ENCODE assay signal across 19 cellular contexts in genomic region chr11:60919956-60920355, GRCh38. TPM values are rescaled to one million over a fixed set of nuclear protein-coding genes. Genes with fewer than 3 reads are reported as not detected.
DNase-seq lines count a peak whose midpoint lies in the region; ATAC-seq and TF ChIP-seq lines count a peak whose summit lies in the region.
"Had no signal": no experiment of that assay in that cellular context is flagged by ENCODE, and none has a peak within 500 bp of the region (broad histone marks: within the 10 kb centered on the region; RNA-seq: fewer than 3 reads in every experiment).

No MANE protein-coding gene starts in this region.

- H3K27ac ChIP-seq in GM23248 (no peak overlapping the region), caudate nucleus (ENCODE audit: low read depth, low read length) (peak overlapping the region; percentile 2), esophagus squamous epithelium (peak overlapping the region; percentile 77 to 96 (median 91)), osteoblast (ENCODE audit: low read depth, low read length) (no peak overlapping the region), heart right ventricle (no peak overlapping the region)

- H3K9me3 ChIP-seq in GM23248 (ENCODE audit: low read depth) (no peaks in the 10 kb centered on the region), esophagus squamous epithelium (no peaks in the 10 kb centered on the region), osteoblast (ENCODE audit: low read depth, low read length) (no peaks in the 10 kb centered on the region), heart right ventricle (no peaks in the 10 kb centered on the region)

- H3K79me2 ChIP-seq in GM23248 (ENCODE audit: insufficient read depth) (peaks cover 48% of the 10 kb centered on the region), osteoblast (ENCODE audit: insufficient read depth, low read length) (peaks cover 27% of the 10 kb centered on the region)

- DNase-seq in GM23248 (peak; percentile 12), caudate nucleus (lab: John Stamatoyannopoulos, UW) (peak in 1 of 61 donors; percentile 71), esophagus squamous epithelium (lab: John Stamatoyannopoulos, UW) (no peak), osteoblast (ENCODE audit: insufficient read length, low spot score, missing footprints) (peak; percentile 87), heart right ventricle (no peak), NK-92 (lab: John Stamatoyannopoulos, UW; ENCODE audit: unreplicated experiment) (no peak)
- DNase-seq in stimulated activated CD4-positive, alpha-beta T cell treated with anti-CD3 and anti-CD28 coated beads, Interleukin-4, amount 100 ng/mL, for 4 hours = no peak
- DNase-seq: CD8-positive, alpha-beta T cell; DMS79 treated with DMSO at 0.1 percent for 48 hours; GF-D8; GOT3; KG1; NCI-H1092; NCI-H2227 treated with DMSO at 0.1 percent for 48 hours; NCI-H524 treated with DMSO at 0.1 percent for 48 hours; NK-92 treated with Interleukin-12 subunit alpha and Interleukin-12 subunit beta, amount 100 ng/mL, for 24 hours had no signal

- no peaks in the 10 kb centered on the region; the same call in 1 of the 2 replicates for H3F3A ChIP-seq in GM23248 (ENCODE audit: insufficient read depth)

- H4K20me1 ChIP-seq in GM23248 (ENCODE audit: insufficient read depth) = no peaks in the 10 kb centered on the region
- H4K20me1 ChIP-seq in osteoblast (ENCODE audit: insufficient read depth, low read length) = peaks cover 3% of the 10 kb centered on the region

- intact Hi-C loops in esophagus squamous epithelium (cut with DNase I) = no loop called here
- intact Hi-C loops in heart right ventricle (cut with DNase I) = loop anchor here in 4 of 10 donors (5.0 to 10.0 kb wide), 4 partner anchors 32 to 215 kb away; partner anchors contain the start of gene SLC15A3 (in 2 of the 4)

- H3K9ac ChIP-seq in GM23248 = no peak overlapping the region

- H3K36me3 ChIP-seq in GM23248 (ENCODE audit: low read depth) = no peaks in the 10 kb centered on the region
- peaks cover 31 to 42% (median 32%) of the 10 kb centered on the region in 3 donors for H3K36me3 ChIP-seq in esophagus squamous epithelium
- peaks cover 11% of the 10 kb centered on the region for H3K36me3 ChIP-seq in osteoblast (ENCODE audit: insufficient read depth, low read length)
- H3K36me3 ChIP-seq in heart right ventricle = peaks cover 0 to 48% (median 32%) of the 10 kb centered on the region in 9 donors

- ATAC-seq in HG03342 (IDR thresholded peaks at IDR 0.05; ENCODE audit: unreplicated experiment) (no peak), heart right ventricle (no peak)
- ATAC-seq: CD8-positive, alpha-beta T cell had no signal

- H2AFZ ChIP-seq in GM23248 (no peak overlapping the region), osteoblast (ENCODE audit: low read length) (no peak overlapping the region)

- TF ChIP-seq POLR2A in esophagus squamous epithelium (IDR thresholded peaks at IDR 0.05) = no peak

- H3K9me2 ChIP-seq in GM23248 (ENCODE audit: insufficient read depth) = no peaks in the 10 kb centered on the region

- H3K4me1 ChIP-seq in GM23248 (ENCODE audit: insufficient read depth) (peaks cover 15% of the 10 kb centered on the region; the same call in 1 of the 2 replicates), esophagus squamous epithelium (peaks cover 54 to 80% (median 57%) of the 10 kb centered on the region in 3 donors), osteoblast (ENCODE audit: insufficient read depth, low read length) (peaks cover 21% of the 10 kb centered on the region), heart right ventricle (peaks cover 10 to 72% (median 60%) of the 10 kb centered on the region in 9 donors)

- TF ChIP-seq CTCF in esophagus squamous epithelium (IDR thresholded peaks at IDR 0.05) = no peak
- TF ChIP-seq CTCF in osteoblast (IDR thresholded peaks at IDR 0.05; ENCODE audit: extremely low read depth, low read depth, low read length) = no peak
- no peak for TF ChIP-seq CTCF in heart right ventricle (IDR thresholded peaks at IDR 0.05)

- H3K27me3 ChIP-seq in GM23248 (replicated peaks; ENCODE audit: insufficient read depth) = no peaks in the 10 kb centered on the region
- H3K27me3 ChIP-seq in esophagus squamous epithelium = peaks cover 0 to 12% (median 0%) of the 10 kb centered on the region in 4 donors
- no peaks in the 10 kb centered on the region for H3K27me3 ChIP-seq in osteoblast (ENCODE audit: insufficient read depth, low read length)
- peaks cover 0 to 17% (median 5%) of the 10 kb centered on the region in 7 donors for H3K27me3 ChIP-seq in heart right ventricle

- H3K4me2 ChIP-seq in GM23248 (ENCODE audit: unreplicated experiment) (no peak overlapping the region), osteoblast (ENCODE audit: insufficient read depth, low read length) (no peak overlapping the region)

- in situ Hi-C loops in GM23248 (cut with MboI) = no loop called here

- H3K4me3 ChIP-seq in GM23248 (no peak overlapping the region), esophagus squamous epithelium (no peak overlapping the region), osteoblast (ENCODE audit: insufficient read depth, low read length) (no peak overlapping the region), heart right ventricle (no peak overlapping the region)

- WGBS in GM23248 (ENCODE audit: low coverage in 1 of 2, low lambda C conversion rate in 2 of 2, missing lambda C conversion rate in 2 of 2), 2 experiments = 67 to 69% methylated on average over 2 of the region's 2 CpGs
- WGBS in esophagus squamous epithelium, 2 donors = 17 to 26% methylated on average over 2 of the region's 2 CpGs
- 47 to 58% methylated on average over 2 of the region's 2 CpGs for WGBS in heart right ventricle, 2 donors

RNA-seq across cellular contexts. Expression of gene TMEM132A, which starts 4.3 kb away (rescaled TPM):
- 27.2 and 28.2 TPM in 2 replicates for total RNA-seq in GM23248 (2014; rRNA removed; shearing (Covaris generic))
- polyA plus RNA-seq in GM23248 (2016; fragmentation: Nextera tagmentation; extraction: Ambion mirVana) (10.1 and 12.2 TPM in 2 replicates), heart right ventricle (10 to 100 TPM; 10.0 to 16.4 TPM)
- total RNA-seq in esophagus squamous epithelium (10 to 100 TPM; 11.8 to 52.7 (median 17.8) TPM), osteoblast (12.1 and 19.5 TPM in 2 replicates), heart right ventricle (10 to 100 TPM in 2 of 10 donors, 1 to 10 TPM in 8; 3.7 to 12.9 (median 6.5) TPM)
- total RNA-seq: CD8-positive, alpha-beta T cell had no signal

RNA-seq across cellular contexts. Expression of gene TMEM109, which starts 6.0 kb away (rescaled TPM):
- 27.2 and 35.9 TPM in 2 replicates for total RNA-seq in GM23248 (2014; rRNA removed; shearing (Covaris generic))
- polyA plus RNA-seq in GM23248 (2016; fragmentation: Nextera tagmentation; extraction: Ambion mirVana) (95.2 and 97.9 TPM in 2 replicates), heart right ventricle (100 to 1,000 TPM in 1 of 2 donors, 10 to 100 TPM in 1; 53.3 to 121 TPM)
- total RNA-seq in esophagus squamous epithelium (100 to 1,000 TPM in 1 of 4 donors, 10 to 100 TPM in 3; 66.7 to 115 (median 89.0) TPM), osteoblast (36.6 and 38.6 TPM in 2 replicates), heart right ventricle (100 to 1,000 TPM in 2 of 10 donors, 10 to 100 TPM in 8; 78.6 to 115 (median 92.7) TPM)

RNA-seq across cellular contexts. Expression of gene PRPF19, which starts 13.6 kb away (rescaled TPM):
- 47.9 and 58.9 TPM in 2 replicates for total RNA-seq in GM23248 (2014; rRNA removed; shearing (Covaris generic))
- polyA plus RNA-seq in GM23248 (2016; fragmentation: Nextera tagmentation; extraction: Ambion mirVana) (17.4 and 19.1 TPM in 2 replicates), heart right ventricle (10 to 100 TPM; 50.3 to 53.0 TPM)
- total RNA-seq in esophagus squamous epithelium (10 to 100 TPM; 65.0 to 90.2 (median 84.1) TPM), osteoblast (39.8 and 46.0 TPM in 2 replicates), heart right ventricle (10 to 100 TPM; 32.0 to 49.7 (median 39.4) TPM)

RNA-seq across cellular contexts. Expression of gene SLC15A3, which starts 32.0 kb away (rescaled TPM):
- 0.51 and 2.2 TPM in 2 replicates for total RNA-seq in GM23248 (2014; rRNA removed; shearing (Covaris generic))
- polyA plus RNA-seq in GM23248 (2016; fragmentation: Nextera tagmentation; extraction: Ambion mirVana) (1.1 and 1.5 TPM in 2 replicates), heart right ventricle (10 to 100 TPM; 21.3 to 36.9 TPM)
- total RNA-seq in esophagus squamous epithelium (10 to 100 TPM in 2 of 4 donors, 1 to 10 TPM in 2; 4.0 to 11.5 (median 7.9) TPM), osteoblast (10.9 and 13.0 TPM in 2 replicates), heart right ventricle (10 to 100 TPM in 9 of 10 donors, 1 to 10 TPM in 1; 9.5 to 52.4 (median 18.5) TPM)
- total RNA-seq: A673, MCF 10A had no signal

RNA-seq across cellular contexts. Expression of gene CD6, which starts 51.5 kb away (rescaled TPM):
- total RNA-seq in GM23248 (2014; rRNA removed; shearing (Covaris generic)) = not detected in 2 replicates
- polyA plus RNA-seq in GM23248 (2016; fragmentation: Nextera tagmentation; extraction: Ambion mirVana) = not detected in 2 replicates
- 1 to 10 TPM in 3 of 4 donors, under 1 TPM in 1; 0.79 to 4.4 (median 1.4) TPM for total RNA-seq in esophagus squamous epithelium
- total RNA-seq in osteoblast = not detected in 2 replicates
- total RNA-seq in heart right ventricle = 1 to 10 TPM in 2 of 10 donors, under 1 TPM in 7, not detected in 1; 0.17 to 4.5 (median 0.46) TPM
- polyA plus RNA-seq in heart right ventricle = under 1 TPM; 0.07 to 0.12 TPM
- total RNA-seq: A673, MCF 10A had no signal

Comparison
In these comparisons a context has a peak if more than half of its experiments do, and no peak if none do; other contexts are left out.
1. DNase-seq: peak in GM23248 (single experiment) and osteoblast (single experiment); none in esophagus squamous epithelium (single experiment), stimulated activated CD4-positive, alpha-beta T cell treated with anti-CD3 and anti-CD28 coated beads, Interleukin-4, amount 100 ng/mL, for 4 hours (0 of 2), heart right ventricle (0 of 2) and NK-92 (single experiment).
2. H3K27ac ChIP-seq: peak in caudate nucleus (single experiment) and esophagus squamous epithelium (4 of 4); none in GM23248 (single experiment), osteoblast (single experiment) and heart right ventricle (0 of 10).